Comparison of ENCODE assay signal across 24 cellular contexts in the genomic region with DNA sequence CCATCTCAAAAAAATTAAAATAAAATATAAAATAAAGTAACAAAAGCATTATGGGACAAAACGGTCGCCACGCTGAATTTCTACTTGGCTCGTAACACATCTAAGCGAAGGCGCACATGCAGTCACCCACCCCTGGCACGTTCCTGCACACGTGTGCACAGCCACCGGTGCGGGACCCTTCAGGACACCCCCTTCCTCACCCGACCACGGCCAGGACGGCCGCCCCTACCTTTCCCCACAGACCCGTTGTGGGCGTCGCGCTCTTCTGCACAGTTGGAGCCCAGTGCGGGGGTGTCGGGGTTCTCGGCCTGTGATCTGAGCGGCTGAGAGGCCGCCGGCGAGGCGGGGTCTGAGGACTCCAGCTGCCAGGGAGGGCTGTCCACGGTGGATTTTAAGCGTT. TPM values are rescaled to one million over a fixed set of nuclear protein-coding genes. Genes with fewer than 3 reads are reported as not detected.
DNase-seq lines count a peak whose midpoint lies in the region; ATAC-seq and TF ChIP-seq lines count a peak whose summit lies in the region.
"Had no signal": no experiment of that assay in that cellular context is flagged by ENCODE, and none has a peak within 500 bp of the region (broad histone marks: within the 10 kb centered on the region; RNA-seq: fewer than 3 reads in every experiment).

No MANE protein-coding gene starts in this region.

- H3K9me3 Mint-ChIP-seq in activated naive CD4-positive, alpha-beta T cell treated with anti-CD3 and anti-CD28 coated beads, Interleukin-2, amount 10 ng/mL, durations not matched to agents 7 days and 5 days: no peaks in the 10 kb centered on the region
- H3K9me3 Mint-ChIP-seq in natural killer cell: no peaks in the 10 kb centered on the region
- H3K9me3 Mint-ChIP-seq: CD4-positive, alpha-beta T cell; H9; HFFc6 had no signal

- intact Hi-C loops in natural killer cell (cut with micrococcal nuclease): no loop called here
- intact Hi-C loops in gastrocnemius medialis (cut with DNase I; ENCODE audit: low total_unique reads): no loop called here

- H3K36me3 ChIP-seq in gastrocnemius medialis: no peaks in the 10 kb centered on the region
- H3K36me3 ChIP-seq: SJCRH30 had no signal

- in situ Hi-C loops in gastrocnemius medialis (cut with MboI; ENCODE audit: low sequenced_read_pairs in 4 of 4): loop anchor here (5.0 to 25.0 kb wide), 7 partner anchors 102 to 387 kb away; partner anchors contain the start of gene RPS6KA5 (in 1 of the 4)
- in situ Hi-C loops in G401 (cut with HindIII; ENCODE audit: low sequenced_read_pairs): loop anchor here (10.0 kb wide), 1 partner anchor 74 kb away; no protein-coding TSS in a partner anchor

- no peak for DNase-seq in activated naive CD4-positive, alpha-beta T cell treated with anti-CD3 and anti-CD28 coated beads, Interleukin-2, amount 10 ng/mL, durations not matched to agents 7 days and 5 days
- DNase-seq in activated naive CD4-positive, alpha-beta T cell (lab: John Stamatoyannopoulos, UW): no peak
- DNase-seq in RWPE1 (ENCODE audit: low spot score): no peak
- no peak for DNase-seq in natural killer cell
- no peak for DNase-seq in gastrocnemius medialis
- DNase-seq in G401 (ENCODE audit: low spot score): no peak
- no peak for DNase-seq in DMS153 (lab: John Stamatoyannopoulos, UW)
- DNase-seq: CD4-positive, alpha-beta T cell; COR-L47; DMS79 treated with DMSO at 0.1 percent for 48 hours; H9; HFFc6; Karpas-422; MV-4-11; NCI-H1105 treated with DMSO at 0.1 percent for 48 hours; NCI-H2081; NCI-H2171; NCI-H345; NCI-H524; NCI-H774; NK-92 treated with Interleukin-12 subunit alpha and Interleukin-12 subunit beta, amount 100 ng/mL, for 24 hours; SJCRH30 had no signal

- TF ChIP-seq POLR2A in gastrocnemius medialis (IDR thresholded peaks at IDR 0.05): no peak

- H3K4me1 Mint-ChIP-seq in activated naive CD4-positive, alpha-beta T cell treated with anti-CD3 and anti-CD28 coated beads, Interleukin-2, amount 10 ng/mL, durations not matched to agents 7 days and 5 days: peaks cover 17% of the 10 kb centered on the region
- H3K4me1 Mint-ChIP-seq in natural killer cell: peaks cover 25 to 34% of the 10 kb centered on the region in 2 donors

- no peak for TF ChIP-seq CTCF in RWPE1 (conservative IDR thresholded peaks at IDR 0.05; ENCODE audit: low read depth)
- no peak for TF ChIP-seq CTCF in natural killer cell (IDR thresholded peaks at IDR 0.05)
- no peak for TF ChIP-seq CTCF in gastrocnemius medialis (IDR thresholded peaks at IDR 0.05 in 4 of 5, conservative IDR thresholded peaks at IDR 0.05 in 1 of 5)

- H3K4me3 Mint-ChIP-seq in activated naive CD4-positive, alpha-beta T cell treated with anti-CD3 and anti-CD28 coated beads, Interleukin-2, amount 10 ng/mL, durations not matched to agents 7 days and 5 days: no peak overlapping the region
- H3K4me3 Mint-ChIP-seq in natural killer cell: no peak overlapping the region
- H3K4me3 Mint-ChIP-seq: B cell; CD4-positive, alpha-beta T cell; H9; HFFc6 had no signal

- no peaks in the 10 kb centered on the region for H3K27me3 ChIP-seq in gastrocnemius medialis
- H3K27me3 ChIP-seq: SJCRH30 had no signal

- no peaks in the 10 kb centered on the region for H3K4me1 ChIP-seq in gastrocnemius medialis
- H3K4me1 ChIP-seq: SJCRH30 had no signal

- POLR2A ChIA-PET in RWPE1 (lab: Yijun Ruan, JAX; ENCODE audit: low non-redundant PET): no interaction called here

- peak overlapping the region; percentile 21 for H3K27ac ChIP-seq in RWPE1
- H3K27ac ChIP-seq in gastrocnemius medialis: no peak overlapping the region
- H3K27ac ChIP-seq: SJCRH30 had no signal

- CTCF ChIA-PET in activated naive CD4-positive, alpha-beta T cell treated with anti-CD3 and anti-CD28 coated beads, Interleukin-2, amount 10 ng/mL, durations not matched to agents 7 days and 5 days (lab: Charles Lee): interaction anchor here (1.0 to 13.7 kb wide), 3 partner anchors 29 to 114 kb away, joined by 3 to 229 read pairs (median 24); no protein-coding TSS in a partner anchor
- CTCF ChIA-PET in RWPE1 (lab: Yijun Ruan, JAX): interaction anchor here (0.7 to 2.2 kb wide), 3 partner anchors 114 to 121 kb away, joined by 3 to 9 read pairs (median 3); no protein-coding TSS in a partner anchor

- H3K27ac Mint-ChIP-seq in activated naive CD4-positive, alpha-beta T cell treated with anti-CD3 and anti-CD28 coated beads, Interleukin-2, amount 10 ng/mL, durations not matched to agents 7 days and 5 days: peak overlapping the region; percentile 49
- H3K27ac Mint-ChIP-seq in natural killer cell: peak overlapping the region; percentile 44 to 59
- H3K27ac Mint-ChIP-seq: CD4-positive, alpha-beta T cell; H9; HFFc6 had no signal

- no peaks in the 10 kb centered on the region for H3K9me3 ChIP-seq in gastrocnemius medialis
- H3K9me3 ChIP-seq: SJCRH30 had no signal

- H3K36me3 Mint-ChIP-seq in activated naive CD4-positive, alpha-beta T cell treated with anti-CD3 and anti-CD28 coated beads, Interleukin-2, amount 10 ng/mL, durations not matched to agents 7 days and 5 days: peaks cover 81% of the 10 kb centered on the region
- peaks cover 25% of the 10 kb centered on the region for H3K36me3 Mint-ChIP-seq in natural killer cell

- no peak overlapping the region for H3K4me3 ChIP-seq in gastrocnemius medialis
- H3K4me3 ChIP-seq: SJCRH30 had no signal

- H3K27me3 Mint-ChIP-seq in activated naive CD4-positive, alpha-beta T cell treated with anti-CD3 and anti-CD28 coated beads, Interleukin-2, amount 10 ng/mL, durations not matched to agents 7 days and 5 days: no peaks in the 10 kb centered on the region
- no peaks in the 10 kb centered on the region for H3K27me3 Mint-ChIP-seq in natural killer cell (ENCODE audit: low read depth in 2 of 2)
- H3K27me3 Mint-ChIP-seq: B cell; CD4-positive, alpha-beta T cell had no signal

- no peak for ATAC-seq in natural killer cell
- ATAC-seq in gastrocnemius medialis: no peak
- ATAC-seq: Panc1 had no signal

RNA-seq across cellular contexts. Expression of gene GPR68, which starts 44.4 kb away (rescaled TPM):
- 10 to 100 TPM in 2 of 3 donors, 1 to 10 TPM in 1; 7.6 to 24.0 (median 15.7) TPM for total RNA-seq in natural killer cell
- under 1 TPM in 1 of 4 donors, not detected in 3; 0.07 TPM for total RNA-seq in gastrocnemius medialis
- 0.55 and 3.5 TPM in 2 replicates for total RNA-seq in G401 (2014; rRNA removed; shearing (Covaris generic))
- total RNA-seq: SJCRH30 had no signal
